Comparison of ENCODE assay signal across 1 cellular context in genomic region chr4:147837435-147837834, GRCh38.
TF ChIP-seq lines count a peak whose summit lies in the region.

No MANE protein-coding gene starts in this region.

TF ChIP-seq in IMR-90, 13 proteins besides CTCF, POLR2A, EP300 and RAD21 (continued from another document):
- TF ChIP-seq MXI1 (IDR thresholded peaks at IDR 0.05; ENCODE audit: borderline replicate concordance, low read depth, low read length) (no peak), MAZ (IDR thresholded peaks at IDR 0.05; ENCODE audit: borderline replicate concordance, low read depth, low read length) (no peak), CHD1 (IDR thresholded peaks at IDR 0.05; ENCODE audit: low read depth, low read length) (no peak), RCOR1 (IDR thresholded peaks at IDR 0.05; ENCODE audit: insufficient replicate concordance, low read length) (no peak)
